Comparison of ENCODE assay signal across 18 cellular contexts in the genomic region with DNA sequence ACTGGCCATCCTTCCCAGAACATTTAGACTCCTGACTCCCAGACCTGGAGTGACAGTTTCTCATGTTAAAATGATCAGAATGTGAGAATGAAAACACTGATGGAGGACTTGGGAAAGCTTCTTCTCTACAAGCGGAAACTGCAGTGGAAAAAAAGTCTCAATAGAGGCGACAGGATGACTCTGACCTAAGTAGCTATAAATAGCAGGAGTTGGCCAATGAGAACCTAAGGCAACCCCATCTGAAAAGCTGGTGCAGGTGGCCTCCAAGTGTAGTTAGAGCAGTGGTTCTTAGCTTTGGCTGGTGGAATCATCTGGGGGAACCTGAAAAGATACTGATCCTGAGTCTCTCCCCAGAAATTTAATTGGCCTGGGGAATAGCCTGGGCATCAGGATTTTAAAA. TPM values are rescaled to one million over a fixed set of nuclear protein-coding genes. Genes with fewer than 3 reads are reported as not detected.
DNase-seq lines count a peak whose midpoint lies in the region; ATAC-seq and TF ChIP-seq lines count a peak whose summit lies in the region.
"Had no signal": no experiment of that assay in that cellular context is flagged by ENCODE, and none has a peak within 500 bp of the region (broad histone marks: within the 10 kb centered on the region; RNA-seq: fewer than 3 reads in every experiment).

No MANE protein-coding gene starts in this region.

- CTCF ChIA-PET in activated CD4-positive, alpha-beta memory T cell treated with anti-CD3 and anti-CD28 coated beads for 36 hours (lab: Charles Lee): interaction anchor here (1.3 to 1.4 kb wide), 2 partner anchors 106 to 107 kb away, joined by 4 read pairs; no protein-coding TSS in a partner anchor
- CTCF ChIA-PET in activated CD4-positive, alpha-beta memory T cell treated with anti-CD3 and anti-CD28 coated beads, Interleukin-2, amount 10 ng/mL, durations not matched to agents 7 days and 5 days (lab: Charles Lee): no interaction called here
- CTCF ChIA-PET in WTC11 (lab: Charles Lee): no interaction called here

- no peaks in the 10 kb centered on the region for H3K27me3 ChIP-seq in skeletal muscle tissue (ENCODE audit: control insufficient read depth in 3 of 3, insufficient read depth in 3 of 3, low read length in 3 of 3)
- no peaks in the 10 kb centered on the region for H3K27me3 ChIP-seq in gastroesophageal sphincter

- no peak overlapping the region for H3K9ac ChIP-seq in skeletal muscle tissue (ENCODE audit: low read depth in 1 of 3, low read length in 3 of 3)

- no peaks in the 10 kb centered on the region for H3K9me3 Mint-ChIP-seq in activated CD4-positive, alpha-beta memory T cell treated with anti-CD3 and anti-CD28 coated beads for 36 hours
- no peaks in the 10 kb centered on the region for H3K9me3 Mint-ChIP-seq in activated CD4-positive, alpha-beta memory T cell treated with anti-CD3 and anti-CD28 coated beads, Interleukin-2, amount 10 ng/mL, durations not matched to agents 7 days and 5 days
- H3K9me3 Mint-ChIP-seq in WTC11: no peaks in the 10 kb centered on the region
- H3K9me3 Mint-ChIP-seq: CD4-positive, alpha-beta memory T cell; central memory CD8-positive, alpha-beta T cell; natural killer cell treated with Interleukin-12 subunit alpha and Interleukin-12 subunit beta and Interleukin-15 and Interleukin-18, amount 100 ng/mL, for 72 hours had no signal

- TF ChIP-seq POLR2A in gastroesophageal sphincter (IDR thresholded peaks at IDR 0.05): no peak

- H3K27me3 Mint-ChIP-seq in activated CD4-positive, alpha-beta memory T cell treated with anti-CD3 and anti-CD28 coated beads for 36 hours: no peaks in the 10 kb centered on the region
- H3K27me3 Mint-ChIP-seq in activated CD4-positive, alpha-beta memory T cell treated with anti-CD3 and anti-CD28 coated beads, Interleukin-2, amount 10 ng/mL, durations not matched to agents 7 days and 5 days: no peaks in the 10 kb centered on the region
- no peaks in the 10 kb centered on the region for H3K27me3 Mint-ChIP-seq in WTC11 (ENCODE audit: low read depth)
- H3K27me3 Mint-ChIP-seq: CD4-positive, alpha-beta memory T cell; central memory CD8-positive, alpha-beta T cell; natural killer cell treated with Interleukin-12 subunit alpha and Interleukin-12 subunit beta and Interleukin-15 and Interleukin-18, amount 100 ng/mL, for 72 hours had no signal

- ATAC-seq in WTC11 (no peak), gastroesophageal sphincter (no peak)
- ATAC-seq: HepG2; natural killer cell treated with Interleukin-12 subunit alpha and Interleukin-12 subunit beta and Interleukin-15 and Interleukin-18, amount 100 ng/mL, for 72 hours had no signal

- no peak for TF ChIP-seq EP300 in gastroesophageal sphincter (IDR thresholded peaks at IDR 0.05)

- H3K4me3 Mint-ChIP-seq in activated CD4-positive, alpha-beta memory T cell treated with anti-CD3 and anti-CD28 coated beads for 36 hours: no peak overlapping the region
- H3K4me3 Mint-ChIP-seq in activated CD4-positive, alpha-beta memory T cell treated with anti-CD3 and anti-CD28 coated beads, Interleukin-2, amount 10 ng/mL, durations not matched to agents 7 days and 5 days: no peak overlapping the region
- no peak overlapping the region for H3K4me3 Mint-ChIP-seq in WTC11
- H3K4me3 Mint-ChIP-seq: CD4-positive, alpha-beta memory T cell; central memory CD8-positive, alpha-beta T cell; natural killer cell treated with Interleukin-12 subunit alpha and Interleukin-12 subunit beta and Interleukin-15 and Interleukin-18, amount 100 ng/mL, for 72 hours had no signal

- 20 to 50% methylated on average over 1 to 2 of the region's 2 CpGs for WGBS in gastroesophageal sphincter (ENCODE audit: low coverage in 1 of 2), 2 donors

- TF ChIP-seq CTCF in WTC11 (IDR thresholded peaks at IDR 0.05) (no peak), gastroesophageal sphincter (IDR thresholded peaks at IDR 0.05) (no peak)

- peaks cover 18% of the 10 kb centered on the region for H3K4me1 Mint-ChIP-seq in activated CD4-positive, alpha-beta memory T cell treated with anti-CD3 and anti-CD28 coated beads for 36 hours (ENCODE audit: low read depth)
- peaks cover 4% of the 10 kb centered on the region for H3K4me1 Mint-ChIP-seq in activated CD4-positive, alpha-beta memory T cell treated with anti-CD3 and anti-CD28 coated beads, Interleukin-2, amount 10 ng/mL, durations not matched to agents 7 days and 5 days
- H3K4me1 Mint-ChIP-seq in WTC11: peaks cover 12% of the 10 kb centered on the region
- H3K4me1 Mint-ChIP-seq: central memory CD8-positive, alpha-beta T cell had no signal

- H3K4me1 ChIP-seq in skeletal muscle tissue (ENCODE audit: control insufficient read depth in 3 of 3, insufficient read depth in 3 of 3, low read length in 3 of 3) (peaks cover 10 to 14% (median 14%) of the 10 kb centered on the region in 3 donors), gastroesophageal sphincter (peaks cover 0 to 6% (median 0%) of the 10 kb centered on the region in 3 donors)
- H3K4me1 ChIP-seq: prostate gland had no signal

- intact Hi-C loops in activated CD4-positive, alpha-beta memory T cell treated with anti-CD3 and anti-CD28 coated beads for 36 hours (cut with micrococcal nuclease): loop anchor here (5.0 kb wide), 1 partner anchor 47 kb away; a partner anchor contains a TSS

- H3K36me3 ChIP-seq in skeletal muscle tissue (ENCODE audit: control insufficient read depth in 3 of 3, insufficient read depth in 3 of 3, low read length in 3 of 3) (peaks cover 19 to 45% (median 25%) of the 10 kb centered on the region in 3 donors), gastroesophageal sphincter (peaks cover 0 to 92% of the 10 kb centered on the region in 2 donors)
- H3K36me3 ChIP-seq: prostate gland had no signal

- peak overlapping the region; percentile 67 for H3K27ac ChIP-seq in skeletal muscle tissue (ENCODE audit: low read depth, low read length)
- H3K27ac ChIP-seq in gastroesophageal sphincter: peak overlapping the region in 1 of 4 donors; percentile 41

- H3K4me3 ChIP-seq in skeletal muscle tissue (ENCODE audit: low read length in 3 of 3) (peak overlapping the region in 1 of 3 donors; percentile 25), gastroesophageal sphincter (no peak overlapping the region)
- H3K4me3 ChIP-seq: prostate gland had no signal

- POLR2A ChIA-PET in activated CD4-positive, alpha-beta memory T cell treated with anti-CD3 and anti-CD28 coated beads for 36 hours (lab: Charles Lee): no interaction called here
- POLR2A ChIA-PET in activated CD4-positive, alpha-beta memory T cell treated with anti-CD3 and anti-CD28 coated beads, Interleukin-2, amount 10 ng/mL, durations not matched to agents 7 days and 5 days (lab: Charles Lee): interaction anchor here (1.3 kb wide), 1 partner anchor 13 kb away, joined by 5 read pairs; no protein-coding TSS in a partner anchor
- POLR2A ChIA-PET in WTC11 (lab: Charles Lee): no interaction called here

- H3K27ac Mint-ChIP-seq in activated CD4-positive, alpha-beta memory T cell treated with anti-CD3 and anti-CD28 coated beads for 36 hours: peak overlapping the region; percentile 66
- no peak overlapping the region for H3K27ac Mint-ChIP-seq in activated CD4-positive, alpha-beta memory T cell treated with anti-CD3 and anti-CD28 coated beads, Interleukin-2, amount 10 ng/mL, durations not matched to agents 7 days and 5 days
- peak overlapping the region; percentile 22; the same call in 1 of the 2 replicates for H3K27ac Mint-ChIP-seq in WTC11
- H3K27ac Mint-ChIP-seq: natural killer cell treated with Interleukin-12 subunit alpha and Interleukin-12 subunit beta and Interleukin-15 and Interleukin-18, amount 100 ng/mL, for 72 hours had no signal

- peak; percentile 16 for DNase-seq in activated CD4-positive, alpha-beta memory T cell treated with anti-CD3 and anti-CD28 coated beads for 36 hours
- no peak for DNase-seq in activated CD4-positive, alpha-beta memory T cell treated with anti-CD3 and anti-CD28 coated beads, Interleukin-2, amount 10 ng/mL, durations not matched to agents 7 days and 5 days
- no peak for DNase-seq in WTC11 (ENCODE audit: low spot score)
- DNase-seq in dermis blood vessel endothelial cell: peak; percentile 50
- DNase-seq in NCI-H2196 treated with DMSO at 0.1 percent for 48 hours (lab: John Stamatoyannopoulos, UW; ENCODE audit: unreplicated experiment): no peak
- no peak for DNase-seq in NCI-H2081 (lab: John Stamatoyannopoulos, UW)
- DNase-seq: CD4-positive, alpha-beta memory T cell; DMS79 treated with DMSO at 0.1 percent for 48 hours; foreskin fibroblast; NCI-H2081 treated with DMSO at 0.1 percent for 48 hours; NCI-H526 treated with DMSO at 0.1 percent for 48 hours had no signal

- H3K36me3 Mint-ChIP-seq in activated CD4-positive, alpha-beta memory T cell treated with anti-CD3 and anti-CD28 coated beads for 36 hours: peaks cover 30% of the 10 kb centered on the region
- H3K36me3 Mint-ChIP-seq in activated CD4-positive, alpha-beta memory T cell treated with anti-CD3 and anti-CD28 coated beads, Interleukin-2, amount 10 ng/mL, durations not matched to agents 7 days and 5 days (ENCODE audit: low read depth): peaks cover 41% of the 10 kb centered on the region
- peaks cover 37% of the 10 kb centered on the region for H3K36me3 Mint-ChIP-seq in WTC11

- no peaks in the 10 kb centered on the region for H3K9me3 ChIP-seq in skeletal muscle tissue (ENCODE audit: control insufficient read depth in 3 of 3, low read length in 3 of 3)
- no peaks in the 10 kb centered on the region for H3K9me3 ChIP-seq in gastroesophageal sphincter
- H3K9me3 ChIP-seq: prostate gland had no signal

TF ChIP-seq in WTC11, 78 proteins besides CTCF, POLR2A, EP300 and RAD21 (continues in another document):
- TF ChIP-seq ZNF263 (CRISPR knock-in tag; IDR thresholded peaks at IDR 0.05; ENCODE audit: low read depth) (no peak), EMX1 (CRISPR knock-in tag; IDR thresholded peaks at IDR 0.05) (no peak)

RNA-seq across cellular contexts. Expression of a gene that starts 44.2 kb away (rescaled TPM):
- total RNA-seq in activated CD4-positive, alpha-beta memory T cell treated with anti-CD3 and anti-CD28 coated beads for 36 hours: 10 to 100 TPM; 62.1 to 70.0 TPM
- 10 to 100 TPM; 65.8 to 67.6 TPM for total RNA-seq in activated CD4-positive, alpha-beta memory T cell treated with anti-CD3 and anti-CD28 coated beads, Interleukin-2, amount 10 ng/mL, durations not matched to agents 7 days and 5 days
- total RNA-seq in WTC11 (2021) (62.8 to 73.0 TPM (median 66.2 TPM) in 3 replicates), dermis blood vessel endothelial cell (53.6 and 67.8 TPM in 2 replicates), skeletal muscle tissue (28.2 TPM), gastroesophageal sphincter (10 to 100 TPM; 39.3 to 56.2 (median 41.0) TPM)

RNA-seq across cellular contexts. Expression of a gene that starts 45.2 kb away (rescaled TPM):
- not detected for total RNA-seq in activated CD4-positive, alpha-beta memory T cell treated with anti-CD3 and anti-CD28 coated beads for 36 hours
- not detected for total RNA-seq in activated CD4-positive, alpha-beta memory T cell treated with anti-CD3 and anti-CD28 coated beads, Interleukin-2, amount 10 ng/mL, durations not matched to agents 7 days and 5 days
- total RNA-seq in WTC11 (2021) (not detected in 3 replicates), dermis blood vessel endothelial cell (not detected in 2 replicates), skeletal muscle tissue (5.2 TPM), gastroesophageal sphincter (10 to 100 TPM in 2 of 4 donors, 1 to 10 TPM in 2; 2.2 to 13.5 (median 9.0) TPM)
- total RNA-seq: CD4-positive, alpha-beta memory T cell; HepG2; lung microvascular endothelial cell; natural killer cell treated with Interleukin-12 subunit alpha and Interleukin-12 subunit beta and Interleukin-15 and Interleukin-18, amount 100 ng/mL, for 72 hours had no signal

Comparison
In these comparisons a context has a peak if more than half of its experiments do, and no peak if none do; other contexts are left out.
1. DNase-seq: peak in activated CD4-positive, alpha-beta memory T cell treated with anti-CD3 and anti-CD28 coated beads for 36 hours (single experiment) and dermis blood vessel endothelial cell (single experiment); none in activated CD4-positive, alpha-beta memory T cell treated with anti-CD3 and anti-CD28 coated beads, Interleukin-2, amount 10 ng/mL, durations not matched to agents 7 days and 5 days (single experiment), WTC11 (single experiment), NCI-H2196 treated with DMSO at 0.1 percent for 48 hours (single experiment) and NCI-H2081 (0 of 2).